3 cellular contexts compared by ENCODE assay signal in genomic region chr20:37329481-37330165, GRCh38.
A peak's percentile ranks its signal among the peaks of the same experiment; 100 is the strongest.
TF ChIP-seq lines count a peak whose summit lies in the region.

No MANE protein-coding gene starts in this region.

TF ChIP-seq in A549, 52 proteins besides CTCF, POLR2A, EP300 and RAD21:
- TF ChIP-seq KDM1A (IDR thresholded peaks at IDR 0.05; ENCODE audit: low read depth): peak; percentile 39; the same call in 1 of the 2 replicates
- no peak for TF ChIP-seq FOSL2 (IDR thresholded peaks at IDR 0.05)
- TF ChIP-seq FOSL2 (CRISPR knock-in tag; IDR thresholded peaks at IDR 0.05): no peak
- TF ChIP-seq ZNF302 (CRISPR knock-in tag; IDR thresholded peaks at IDR 0.05): no peak
- no peak for TF ChIP-seq GATA3 (IDR thresholded peaks at IDR 0.05; ENCODE audit: borderline replicate concordance)
- no peak for TF ChIP-seq MYC (IDR thresholded peaks at IDR 0.05; ENCODE audit: borderline replicate concordance, low read length)
- no peak for TF ChIP-seq CHD2 (IDR thresholded peaks at IDR 0.05; ENCODE audit: low read length, partially characterized antibody)
- no peak for TF ChIP-seq BCL3 (IDR thresholded peaks at IDR 0.05)

TF ChIP-seq in Ishikawa, 13 proteins besides CTCF, POLR2A, EP300 and RAD21:
- TF ChIP-seq USF1 (IDR thresholded peaks at IDR 0.05) (peak; percentile 54; the same call in 1 of the 2 replicates), YY1 (IDR thresholded peaks at IDR 0.05; ENCODE audit: low read depth) (no peak)

TF ChIP-seq in H1, 55 proteins besides CTCF, POLR2A, EP300 and RAD21:
- TF ChIP-seq SP2 (IDR thresholded peaks at IDR 0.05; ENCODE audit: low read length): no peak
- TF ChIP-seq PHF8 (conservative IDR thresholded peaks at IDR 0.05; ENCODE audit: low read depth, low read length): no peak
- TF ChIP-seq TAF7 (optimal IDR thresholded peaks at IDR 0.05; ENCODE audit: borderline replicate concordance, low read depth, low read length): peak; percentile 78
- no peak for TF ChIP-seq EZH2 (IDR thresholded peaks at IDR 0.05; ENCODE audit: low read depth, low read length, severe bottlenecking)
- peak; percentile 74; the same call in 1 of the 2 replicates for TF ChIP-seq KDM1A (IDR thresholded peaks at IDR 0.05; ENCODE audit: borderline replicate concordance, low read length)
- TF ChIP-seq CHD2 (IDR thresholded peaks at IDR 0.05; ENCODE audit: low read length): no peak
